2 cellular contexts compared by ENCODE assay signal in the genomic region with DNA sequence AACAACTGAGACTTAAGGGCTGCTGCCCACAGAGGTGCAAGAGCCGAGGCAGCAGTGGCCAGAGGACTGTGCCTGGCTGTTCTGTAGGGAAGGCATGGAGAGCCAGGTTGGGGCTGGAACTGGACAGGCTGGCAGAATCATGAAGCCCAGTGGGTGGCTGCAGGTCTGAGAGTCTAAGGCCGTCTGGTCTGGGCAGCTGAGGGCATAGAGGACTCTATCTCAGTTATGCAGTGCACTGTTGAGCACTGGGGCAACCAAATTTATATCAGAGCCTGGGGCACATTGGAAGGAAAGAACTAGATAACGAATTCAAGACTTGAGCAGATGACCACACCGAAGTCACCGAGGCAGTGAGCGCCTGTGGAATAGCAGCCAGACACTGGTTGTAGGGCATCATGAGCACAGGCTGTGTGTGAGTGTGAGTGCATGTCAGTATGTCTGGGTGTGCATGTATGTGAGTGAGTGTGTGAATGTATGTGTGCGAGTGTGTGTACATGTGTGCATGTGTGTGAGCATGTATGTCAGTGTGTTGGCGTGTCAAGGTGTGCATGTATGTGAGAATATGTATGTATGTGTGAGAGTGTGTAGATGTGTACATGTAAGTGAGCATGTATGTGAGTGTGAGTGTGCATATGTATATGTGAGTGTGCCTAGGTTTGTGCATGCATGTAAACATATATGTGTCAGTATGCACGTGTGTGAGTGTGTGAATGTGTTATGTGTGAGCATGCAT.
TF ChIP-seq lines count a peak whose summit lies in the region.

No MANE protein-coding gene starts in this region.

TF ChIP-seq in A549, 52 proteins besides CTCF, POLR2A, EP300 and RAD21 (continued from another document):
- TF ChIP-seq, protein P1, sequence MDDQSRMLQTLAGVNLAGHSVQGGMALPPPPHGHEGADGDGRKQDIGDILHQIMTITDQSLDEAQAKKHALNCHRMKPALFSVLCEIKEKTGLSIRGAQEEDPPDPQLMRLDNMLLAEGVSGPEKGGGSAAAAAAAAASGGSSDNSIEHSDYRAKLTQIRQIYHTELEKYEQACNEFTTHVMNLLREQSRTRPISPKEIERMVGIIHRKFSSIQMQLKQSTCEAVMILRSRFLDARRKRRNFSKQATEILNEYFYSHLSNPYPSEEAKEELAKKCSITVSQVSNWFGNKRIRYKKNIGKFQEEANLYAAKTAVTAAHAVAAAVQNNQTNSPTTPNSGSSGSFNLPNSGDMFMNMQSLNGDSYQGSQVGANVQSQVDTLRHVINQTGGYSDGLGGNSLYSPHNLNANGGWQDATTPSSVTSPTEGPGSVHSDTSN (IDR thresholded peaks at IDR 0.05): no peak
- TF ChIP-seq MYC (IDR thresholded peaks at IDR 0.05; ENCODE audit: borderline replicate concordance, low read length): no peak
- TF ChIP-seq, protein P2, sequence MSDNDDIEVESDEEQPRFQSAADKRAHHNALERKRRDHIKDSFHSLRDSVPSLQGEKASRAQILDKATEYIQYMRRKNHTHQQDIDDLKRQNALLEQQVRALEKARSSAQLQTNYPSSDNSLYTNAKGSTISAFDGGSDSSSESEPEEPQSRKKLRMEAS (IDR thresholded peaks at IDR 0.05): no peak
- no peak for TF ChIP-seq ZNF302 (CRISPR knock-in tag; IDR thresholded peaks at IDR 0.05)
- TF ChIP-seq JUNB (IDR thresholded peaks at IDR 0.05): no peak
- TF ChIP-seq ZC3H11A (IDR thresholded peaks at IDR 0.05): no peak
- TF ChIP-seq ESRRA (IDR thresholded peaks at IDR 0.05; ENCODE audit: borderline replicate concordance, low read length): no peak
- no peak for TF ChIP-seq CHD2 (IDR thresholded peaks at IDR 0.05; ENCODE audit: low read length, partially characterized antibody)
- no peak for TF ChIP-seq POLR2AphosphoS2 (conservative IDR thresholded peaks at IDR 0.05; ENCODE audit: low read length)
TF ChIP-seq in A549: peak in this region for 0.

TF ChIP-seq in SK-N-SH treated with all-trans-retinoic acid at 6 μM for 48 hours, 23 proteins besides CTCF, POLR2A, EP300 and RAD21 (continued from another document):
- TF ChIP-seq, protein P3, sequence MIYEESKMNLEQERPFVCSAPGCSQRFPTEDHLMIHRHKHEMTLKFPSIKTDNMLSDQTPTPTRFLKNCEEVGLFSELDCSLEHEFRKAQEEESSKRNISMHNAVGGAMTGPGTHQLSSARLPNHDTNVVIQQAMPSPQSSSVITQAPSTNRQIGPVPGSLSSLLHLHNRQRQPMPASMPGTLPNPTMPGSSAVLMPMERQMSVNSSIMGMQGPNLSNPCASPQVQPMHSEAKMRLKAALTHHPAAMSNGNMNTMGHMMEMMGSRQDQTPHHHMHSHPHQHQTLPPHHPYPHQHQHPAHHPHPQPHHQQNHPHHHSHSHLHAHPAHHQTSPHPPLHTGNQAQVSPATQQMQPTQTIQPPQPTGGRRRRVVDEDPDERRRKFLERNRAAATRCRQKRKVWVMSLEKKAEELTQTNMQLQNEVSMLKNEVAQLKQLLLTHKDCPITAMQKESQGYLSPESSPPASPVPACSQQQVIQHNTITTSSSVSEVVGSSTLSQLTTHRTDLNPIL (CRISPR knock-in tag; IDR thresholded peaks at IDR 0.05; ENCODE audit: low read depth): no peak
- no peak for TF ChIP-seq RARB (CRISPR knock-in tag; IDR thresholded peaks at IDR 0.05)
- TF ChIP-seq, protein P4, sequence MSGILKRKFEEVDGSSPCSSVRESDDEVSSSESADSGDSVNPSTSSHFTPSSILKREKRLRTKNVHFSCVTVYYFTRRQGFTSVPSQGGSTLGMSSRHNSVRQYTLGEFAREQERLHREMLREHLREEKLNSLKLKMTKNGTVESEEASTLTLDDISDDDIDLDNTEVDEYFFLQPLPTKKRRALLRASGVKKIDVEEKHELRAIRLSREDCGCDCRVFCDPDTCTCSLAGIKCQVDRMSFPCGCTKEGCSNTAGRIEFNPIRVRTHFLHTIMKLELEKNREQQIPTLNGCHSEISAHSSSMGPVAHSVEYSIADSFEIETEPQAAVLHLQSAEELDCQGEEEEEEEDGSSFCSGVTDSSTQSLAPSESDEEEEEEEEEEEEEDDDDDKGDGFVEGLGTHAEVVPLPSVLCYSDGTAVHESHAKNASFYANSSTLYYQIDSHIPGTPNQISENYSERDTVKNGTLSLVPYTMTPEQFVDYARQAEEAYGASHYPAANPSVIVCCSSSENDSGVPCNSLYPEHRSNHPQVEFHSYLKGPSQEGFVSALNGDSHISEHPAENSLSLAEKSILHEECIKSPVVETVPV (CRISPR knock-in tag; IDR thresholded peaks at IDR 0.05): no peak
- TF ChIP-seq ESRRG (CRISPR knock-in tag; IDR thresholded peaks at IDR 0.05): no peak
- TF ChIP-seq, protein P5, sequence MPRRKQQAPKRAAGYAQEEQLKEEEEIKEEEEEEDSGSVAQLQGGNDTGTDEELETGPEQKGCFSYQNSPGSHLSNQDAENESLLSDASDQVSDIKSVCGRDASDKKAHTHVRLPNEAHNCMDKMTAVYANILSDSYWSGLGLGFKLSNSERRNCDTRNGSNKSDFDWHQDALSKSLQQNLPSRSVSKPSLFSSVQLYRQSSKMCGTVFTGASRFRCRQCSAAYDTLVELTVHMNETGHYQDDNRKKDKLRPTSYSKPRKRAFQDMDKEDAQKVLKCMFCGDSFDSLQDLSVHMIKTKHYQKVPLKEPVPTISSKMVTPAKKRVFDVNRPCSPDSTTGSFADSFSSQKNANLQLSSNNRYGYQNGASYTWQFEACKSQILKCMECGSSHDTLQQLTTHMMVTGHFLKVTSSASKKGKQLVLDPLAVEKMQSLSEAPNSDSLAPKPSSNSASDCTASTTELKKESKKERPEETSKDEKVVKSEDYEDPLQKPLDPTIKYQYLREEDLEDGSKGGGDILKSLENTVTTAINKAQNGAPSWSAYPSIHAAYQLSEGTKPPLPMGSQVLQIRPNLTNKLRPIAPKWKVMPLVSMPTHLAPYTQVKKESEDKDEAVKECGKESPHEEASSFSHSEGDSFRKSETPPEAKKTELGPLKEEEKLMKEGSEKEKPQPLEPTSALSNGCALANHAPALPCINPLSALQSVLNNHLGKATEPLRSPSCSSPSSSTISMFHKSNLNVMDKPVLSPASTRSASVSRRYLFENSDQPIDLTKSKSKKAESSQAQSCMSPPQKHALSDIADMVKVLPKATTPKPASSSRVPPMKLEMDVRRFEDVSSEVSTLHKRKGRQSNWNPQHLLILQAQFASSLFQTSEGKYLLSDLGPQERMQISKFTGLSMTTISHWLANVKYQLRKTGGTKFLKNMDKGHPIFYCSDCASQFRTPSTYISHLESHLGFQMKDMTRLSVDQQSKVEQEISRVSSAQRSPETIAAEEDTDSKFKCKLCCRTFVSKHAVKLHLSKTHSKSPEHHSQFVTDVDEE (CRISPR knock-in tag; IDR thresholded peaks at IDR 0.05): no peak
- no peak for TF ChIP-seq SNAI2 (CRISPR knock-in tag; IDR thresholded peaks at IDR 0.05)
- no peak for TF ChIP-seq BACH2 (CRISPR knock-in tag; IDR thresholded peaks at IDR 0.05; ENCODE audit: borderline replicate concordance)
- no peak for TF ChIP-seq ZNF565 (CRISPR knock-in tag; conservative IDR thresholded peaks at IDR 0.05; ENCODE audit: low read depth)
- TF ChIP-seq OSR1 (CRISPR knock-in tag; IDR thresholded peaks at IDR 0.05): no peak
- TF ChIP-seq ZNF70 (CRISPR knock-in tag; IDR thresholded peaks at IDR 0.05): no peak
